In genomic region chr1:24635195-24635843, GRCh38 we compare ENCODE assay signal across 8 cellular contexts. TPM values are rescaled to one million over a fixed set of nuclear protein-coding genes. Genes with fewer than 3 reads are reported as not detected.
A peak's percentile ranks its signal among the peaks of the same experiment; 100 is the strongest.
DNase-seq lines count a peak whose midpoint lies in the region; ATAC-seq and TF ChIP-seq lines count a peak whose summit lies in the region.

No MANE protein-coding gene starts in this region.

- DNase-seq in DMS53 (lab: John Stamatoyannopoulos, UW), result peak; percentile 88
- DNase-seq in NOMO-1 (lab: John Stamatoyannopoulos, UW; ENCODE audit: unreplicated experiment in 2 of 2), result peak; percentile 29 to 72
- DNase-seq in mammary epithelial cell, result peak; percentile 61
- peak; percentile 73 for DNase-seq in kidney tubule cell (ENCODE audit: low spot score)
- no peak for DNase-seq in type B pancreatic cell (ENCODE audit: extremely low spot score, unreplicated experiment)
- no peak for DNase-seq in OCI-M2 (lab: John Stamatoyannopoulos, UW; ENCODE audit: unreplicated experiment)

- H3K9me3 Mint-ChIP-seq in type B pancreatic cell, result no peaks in the 10 kb centered on the region

- H3K27ac ChIP-seq in mammary epithelial cell (ENCODE audit: insufficient read depth, low read depth, low read length), result no peak overlapping the region

- H3K4me3 ChIP-seq in mammary epithelial cell (replicated peaks in 1 of 3; ENCODE audit: insufficient read depth in 1 of 3, low read depth in 2 of 3, low read length in 3 of 3), result no peak overlapping the region

- WGBS in mammary epithelial cell (ENCODE audit: low coverage, missing lambda C conversion rate), result 25% methylated on average over 4 of the region's 4 CpGs

- TF ChIP-seq CTCF in mammary epithelial cell (conservative IDR thresholded peaks at IDR 0.05 in 1 of 2, IDR thresholded peaks at IDR 0.05 in 1 of 2; ENCODE audit: extremely low read depth in 1 of 2, insufficient read depth in 1 of 2, low read depth in 1 of 2, low read length in 2 of 2) (peak; percentile 58 to 72), type B pancreatic cell (conservative IDR thresholded peaks at IDR 0.05) (peak; percentile 77)

- no peaks in the 10 kb centered on the region for H3K36me3 ChIP-seq in mammary epithelial cell (ENCODE audit: insufficient read depth, low read length)

- intact Hi-C loops in mammary epithelial cell (cut with micrococcal nuclease), result loop anchor here (1.0 to 2.0 kb wide), 4 partner anchors 49 to 317 kb away; partner anchors contain the start of gene GRHL3

- peak overlapping the region; percentile 38 for H3K27ac Mint-ChIP-seq in type B pancreatic cell

- H3K4me1 ChIP-seq in mammary epithelial cell (ENCODE audit: insufficient read depth, low read length), result no peaks in the 10 kb centered on the region

- ATAC-seq in HG02970 (IDR thresholded peaks at IDR 0.05; ENCODE audit: low FRiP score, unreplicated experiment), result no peak

- peaks cover 10% of the 10 kb centered on the region for H3K4me1 Mint-ChIP-seq in type B pancreatic cell (ENCODE audit: unreplicated experiment)

- TF ChIP-seq EP300 in Ishikawa (IDR thresholded peaks at IDR 0.05; ENCODE audit: borderline replicate concordance), result no peak

- no peak overlapping the region for H3K9ac ChIP-seq in mammary epithelial cell (ENCODE audit: insufficient read depth, low read length)

- in situ Hi-C loops in mammary epithelial cell (cut with MboI; ENCODE audit: low sequenced_read_pairs in 2 of 2), result loop anchor here in 1 of 2 donors (25.0 kb wide), 2 partner anchors 223 to 448 kb away; partner anchors contain the start of genes IFNLR1, NIPAL3 and STPG1

- no peak overlapping the region for H2AFZ ChIP-seq in mammary epithelial cell (ENCODE audit: low read depth, low read length)

- H3K27me3 ChIP-seq in mammary epithelial cell (ENCODE audit: insufficient read depth, low read length), result no peaks in the 10 kb centered on the region

- CTCF ChIA-PET in mammary epithelial cell (lab: Charles Lee; ENCODE audit: low non-redundant PET), result no interaction called here

- no peaks in the 10 kb centered on the region for H4K20me1 ChIP-seq in mammary epithelial cell (ENCODE audit: insufficient read depth, low read length)

- no peaks in the 10 kb centered on the region for H3K79me2 ChIP-seq in mammary epithelial cell (ENCODE audit: insufficient read depth, low read length)

- H3K4me3 Mint-ChIP-seq in type B pancreatic cell, result no peak overlapping the region

- dilution Hi-C loops in mammary epithelial cell (cut with HindIII; ENCODE audit: low sequenced_read_pairs), result loop anchor here (5.0 to 10.0 kb wide), 6 partner anchors 48 to 551 kb away; no protein-coding TSS in a partner anchor

- H3K27me3 Mint-ChIP-seq in type B pancreatic cell, result peaks cover 11% of the 10 kb centered on the region

- no TSS peak for BruUV-seq in mammary epithelial cell (replicated peaks; lab: Mats Ljungman, UMichigan)

- H3K36me3 Mint-ChIP-seq in type B pancreatic cell, result no peaks in the 10 kb centered on the region

- no peak overlapping the region for H3K4me2 ChIP-seq in mammary epithelial cell (ENCODE audit: insufficient read depth, low read depth, low read length)

- H3K9me3 ChIP-seq in mammary epithelial cell (replicated peaks; ENCODE audit: insufficient read depth, low read length), result no peaks in the 10 kb centered on the region

- peak; percentile 87 for TF ChIP-seq RAD21 in Ishikawa (IDR thresholded peaks at IDR 0.05; ENCODE audit: low read depth)

TF ChIP-seq in Ishikawa, 13 proteins besides CTCF, POLR2A, EP300 and RAD21:
- TF ChIP-seq CREB1 (IDR thresholded peaks at IDR 0.05; ENCODE audit: low read depth) (no peak), TCF12 (IDR thresholded peaks at IDR 0.05; ENCODE audit: low read depth) (no peak), FOXM1 (IDR thresholded peaks at IDR 0.05; ENCODE audit: borderline replicate concordance, low read depth) (no peak), TEAD4 (IDR thresholded peaks at IDR 0.05) (no peak), NFIC (IDR thresholded peaks at IDR 0.05) (no peak), TAF1 (IDR thresholded peaks at IDR 0.05; ENCODE audit: low read depth) (no peak), CEBPB (IDR thresholded peaks at IDR 0.05) (no peak), ZBTB7A (IDR thresholded peaks at IDR 0.05; ENCODE audit: low read depth) (no peak), EGR1 (IDR thresholded peaks at IDR 0.05) (no peak), REST (IDR thresholded peaks at IDR 0.05; ENCODE audit: low read depth) (no peak), YY1 (IDR thresholded peaks at IDR 0.05; ENCODE audit: low read depth) (no peak), MAX (IDR thresholded peaks at IDR 0.05) (no peak)
- TF ChIP-seq, protein P1, sequence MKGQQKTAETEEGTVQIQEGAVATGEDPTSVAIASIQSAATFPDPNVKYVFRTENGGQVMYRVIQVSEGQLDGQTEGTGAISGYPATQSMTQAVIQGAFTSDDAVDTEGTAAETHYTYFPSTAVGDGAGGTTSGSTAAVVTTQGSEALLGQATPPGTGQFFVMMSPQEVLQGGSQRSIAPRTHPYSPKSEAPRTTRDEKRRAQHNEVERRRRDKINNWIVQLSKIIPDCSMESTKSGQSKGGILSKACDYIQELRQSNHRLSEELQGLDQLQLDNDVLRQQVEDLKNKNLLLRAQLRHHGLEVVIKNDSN (IDR thresholded peaks at IDR 0.05), result no peak

RNA-seq across cellular contexts. Expression of gene SRRM1, which starts 7.8 kb away (rescaled TPM):
- total RNA-seq in mammary epithelial cell (100 to 1,000 TPM in 1 of 2 donors, 10 to 100 TPM in 1; 56.0 to 146 TPM), type B pancreatic cell (ENCODE audit: low replicate concordance) (156 and 168 TPM in 2 replicates)
- polyA plus RNA-seq in mammary epithelial cell, result 67.2 TPM
- 97.4 TPM for polyA minus RNA-seq in mammary epithelial cell

Comparison
In these comparisons a context has a peak if more than half of its experiments do, and no peak if none do; other contexts are left out.
1. DNase-seq: peak in DMS53 (single experiment), NOMO-1 (2 of 2), mammary epithelial cell (single experiment) and kidney tubule cell (single experiment); none in type B pancreatic cell (single experiment) and OCI-M2 (single experiment).